12 cellular contexts compared by ENCODE assay signal in the genomic region with DNA sequence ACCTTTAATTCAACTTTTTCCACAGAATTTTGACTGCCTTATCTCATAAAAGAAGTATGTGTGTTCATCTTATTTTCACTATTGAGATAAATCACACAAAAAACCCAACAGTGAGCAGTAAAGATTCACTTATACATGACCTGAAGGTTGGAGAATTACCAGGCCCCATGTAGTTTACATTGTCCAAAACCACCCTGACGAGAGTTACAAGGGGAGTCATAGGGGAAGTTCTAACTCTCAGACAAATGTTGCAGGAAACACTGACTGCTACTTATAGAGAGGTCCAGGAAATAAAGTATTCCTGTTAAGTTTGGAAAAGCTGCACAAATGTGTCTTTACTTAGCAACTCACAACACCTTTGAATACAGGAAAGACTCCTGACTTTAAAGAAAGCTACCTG. TPM values are rescaled to one million over a fixed set of nuclear protein-coding genes. Genes with fewer than 3 reads are reported as not detected.
A peak's percentile ranks its signal among the peaks of the same experiment; 100 is the strongest.
DNase-seq lines count a peak whose midpoint lies in the region; ATAC-seq and TF ChIP-seq lines count a peak whose summit lies in the region.
"Had no signal": no experiment of that assay in that cellular context is flagged by ENCODE, and none has a peak within 500 bp of the region (broad histone marks: within the 10 kb centered on the region; RNA-seq: fewer than 3 reads in every experiment).

No MANE protein-coding gene starts in this region.

- no peak overlapping the region for H3K27ac Mint-ChIP-seq in naive thymus-derived CD8-positive, alpha-beta T cell
- H3K27ac Mint-ChIP-seq: memory B cell had no signal

- no TSS peak for BruUV-seq in IMR-90 (replicated peaks; lab: Mats Ljungman, UMichigan)

- H3K4me3 ChIP-seq in IMR-90 (ENCODE audit: insufficient read depth, low read depth, low read length) (no peak overlapping the region), astrocyte of the spinal cord (ENCODE audit: low read depth, low read length) (no peak overlapping the region), gastroesophageal sphincter (no peak overlapping the region), rectal smooth muscle tissue (ENCODE audit: low read length) (no peak overlapping the region)

- no peak overlapping the region for H2AK9ac ChIP-seq in IMR-90 (replicated peaks; ENCODE audit: low read depth, low read length, poor library complexity)

- peak overlapping the region; percentile 46 for H3K14ac ChIP-seq in IMR-90 (replicated peaks; ENCODE audit: low read depth, low read length)

- peak overlapping the region; percentile 48 for H3K23ac ChIP-seq in IMR-90 (ENCODE audit: low read depth, low read length)

- H3K56ac ChIP-seq in IMR-90 (ENCODE audit: extremely low read depth, insufficient read depth, low read length) = no peak overlapping the region

- H2AK5ac ChIP-seq in IMR-90 (ENCODE audit: low read depth, low read length) = peak overlapping the region; percentile 44; the same call in 1 of the 2 replicates

- dilution Hi-C loops in IMR-90 (cut with HindIII; ENCODE audit: low sequenced_read_pairs, unreplicated experiment) = no loop called here

- peaks cover 0 to 3% (median 0%) of the 10 kb centered on the region in 4 donors for H3K4me1 Mint-ChIP-seq in naive thymus-derived CD8-positive, alpha-beta T cell

- TF ChIP-seq EP300 in gastroesophageal sphincter (IDR thresholded peaks at IDR 0.05) = no peak

- POLR2A ChIA-PET in IMR-90 (lab: Charles Lee; ENCODE audit: unreplicated experiment) = no interaction called here
- POLR2A ChIA-PET in naive thymus-derived CD8-positive, alpha-beta T cell (lab: Charles Lee) = interaction anchor here (0.6 kb wide), 1 partner anchor 10 kb away, joined by 3 read pairs; no protein-coding TSS in a partner anchor

- H3K18ac ChIP-seq in IMR-90 (ENCODE audit: low read depth, low read length) = peak overlapping the region; percentile 85; the same call in 1 of the 2 replicates

- no peaks in the 10 kb centered on the region for H4K20me1 ChIP-seq in IMR-90 (ENCODE audit: insufficient read depth, low read length)

- peak overlapping the region; percentile 24; the same call in 1 of the 2 replicates for H3K4me2 ChIP-seq in IMR-90 (ENCODE audit: low read depth, low read length)

- H3K4me3 Mint-ChIP-seq in naive thymus-derived CD8-positive, alpha-beta T cell = no peak overlapping the region
- H3K4me3 Mint-ChIP-seq: memory B cell had no signal

- H3K9me1 ChIP-seq in IMR-90 (ENCODE audit: insufficient read depth, low read length) = peaks cover 4% of the 10 kb centered on the region

- ATAC-seq in IMR-90 (ENCODE audit: low read depth) (no peak), gastroesophageal sphincter (no peak), HG03342 (IDR thresholded peaks at IDR 0.05; ENCODE audit: unreplicated experiment) (no peak)
- no peak for ATAC-seq in naive thymus-derived CD8-positive, alpha-beta T cell

- no peak overlapping the region for H3K27ac ChIP-seq in IMR-90 (ENCODE audit: insufficient read depth, low read length)
- peak overlapping the region in 3 of 4 donors; percentile 69 to 84 (median 73) for H3K27ac ChIP-seq in gastroesophageal sphincter
- peak overlapping the region; percentile 87 for H3K27ac ChIP-seq in rectal smooth muscle tissue (ENCODE audit: low read depth, low read length)

- CTCF ChIA-PET in IMR-90 (lab: Yijun Ruan, JAX) = interaction anchor here (2.1 kb wide), 1 partner anchor 13 kb away, joined by 4 read pairs; no protein-coding TSS in a partner anchor

- peaks cover 0 to 8% (median 2%) of the 10 kb centered on the region in 5 donors for H3K27me3 Mint-ChIP-seq in naive thymus-derived CD8-positive, alpha-beta T cell
- H3K27me3 Mint-ChIP-seq: memory B cell had no signal

- H3K9me3 Mint-ChIP-seq in naive thymus-derived CD8-positive, alpha-beta T cell = no peaks in the 10 kb centered on the region
- H3K9me3 Mint-ChIP-seq: memory B cell had no signal

- H3K27me3 ChIP-seq in IMR-90 (ENCODE audit: control insufficient read depth, insufficient read depth, low read length) = no peaks in the 10 kb centered on the region
- no peaks in the 10 kb centered on the region for H3K27me3 ChIP-seq in gastroesophageal sphincter
- no peaks in the 10 kb centered on the region for H3K27me3 ChIP-seq in rectal smooth muscle tissue (ENCODE audit: control insufficient read depth, insufficient read depth, low read length)

- H3K36me3 Mint-ChIP-seq in naive thymus-derived CD8-positive, alpha-beta T cell = no peaks in the 10 kb centered on the region
- H3K36me3 Mint-ChIP-seq: memory B cell had no signal

- peak overlapping the region; percentile 44; the same call in 1 of the 2 replicates for H3K4ac ChIP-seq in IMR-90 (ENCODE audit: low read depth, low read length)

- TF ChIP-seq POLR2A in IMR-90 (IDR thresholded peaks at IDR 0.05; ENCODE audit: low read depth, low read length) (no peak), gastroesophageal sphincter (IDR thresholded peaks at IDR 0.05) (no peak)

- WGBS in IMR-90 (ENCODE audit: extremely low coverage in 2 of 2, insufficient read length in 1 of 2), 2 experiments = no CpG with 5 or more reads among the region's 1 CpG
- 57% methylated on average over 1 of the region's 1 CpG; no CpG with 5 or more reads in 1 of the 2 donors for WGBS in gastroesophageal sphincter (ENCODE audit: low coverage in 1 of 2), 2 donors

- peak overlapping the region; percentile 74 for H4K91ac ChIP-seq in IMR-90 (ENCODE audit: insufficient read depth, low read depth, low read length)

- no peaks in the 10 kb centered on the region for H3K9me3 ChIP-seq in IMR-90 (ENCODE audit: control insufficient read depth, insufficient read depth, low read length)
- no peaks in the 10 kb centered on the region for H3K9me3 ChIP-seq in gastroesophageal sphincter

- H4K8ac ChIP-seq in IMR-90 (ENCODE audit: low read depth in 2 of 2, low read length in 2 of 2) = peak overlapping the region in 1 of 2 experiments; percentile 31; a peak in 2 of 4 replicates

- TF ChIP-seq CTCF in IMR-90 (conservative IDR thresholded peaks at IDR 0.05; ENCODE audit: low read depth, low read length) (no peak), astrocyte of the spinal cord (IDR thresholded peaks at IDR 0.05; ENCODE audit: low read depth, low read length) (no peak), gastroesophageal sphincter (IDR thresholded peaks at IDR 0.05) (no peak)

- H3K9ac ChIP-seq in IMR-90 (ENCODE audit: low read depth, low read length) (no peak overlapping the region), rectal smooth muscle tissue (ENCODE audit: low read length) (no peak overlapping the region)

- peak overlapping the region; percentile 73; the same call in 1 of the 2 replicates for H2BK20ac ChIP-seq in IMR-90 (ENCODE audit: low read depth, low read length)

- DNase-seq in IMR-90 (peak; percentile 68), astrocyte of the spinal cord (ENCODE audit: low read depth, low spot score) (peak; percentile 27)
- DNase-seq in stimulated activated naive CD4-positive, alpha-beta T cell treated with Interleukin-2 at 50 U/mL for 16 hours (lab: John Stamatoyannopoulos, UW) = no peak
- no peak for DNase-seq in naive thymus-derived CD8-positive, alpha-beta T cell
- DNase-seq: cortex of kidney; stimulated activated CD4-positive, alpha-beta T cell treated with anti-CD3 and anti-CD28 coated beads, Interleukin-2, amount 100 ng/mL, for 24 hours had no signal

- intact Hi-C loops in IMR-90 (cut with micrococcal nuclease) = no loop called here

- H3K4me1 ChIP-seq in IMR-90 (ENCODE audit: control insufficient read depth, insufficient read depth, low read length) (peaks cover 17% of the 10 kb centered on the region), gastroesophageal sphincter (peaks cover 3 to 38% (median 13%) of the 10 kb centered on the region in 3 donors), rectal smooth muscle tissue (ENCODE audit: control insufficient read depth, insufficient read depth, low read length) (peaks cover 26% of the 10 kb centered on the region)

- H2BK120ac ChIP-seq in IMR-90 (ENCODE audit: low read depth, low read length) = peak overlapping the region; percentile 64

- peaks cover 0 to 7% of the 10 kb centered on the region in 2 experiments; a peak in 1 of 4 replicates for H3K79me1 ChIP-seq in IMR-90 (ENCODE audit: low read depth in 1 of 2, low read length in 2 of 2)

- H2BK5ac ChIP-seq in IMR-90 (ENCODE audit: low read depth, low read length, poor library complexity, severe bottlenecking) = peak overlapping the region; percentile 61

- no peak for TF ChIP-seq RAD21 in IMR-90 (IDR thresholded peaks at IDR 0.05; ENCODE audit: low read length)

- no peak overlapping the region for H2AFZ ChIP-seq in IMR-90 (replicated peaks; ENCODE audit: low read length, poor library complexity)

- H3K36me3 ChIP-seq in IMR-90 (ENCODE audit: control insufficient read depth, insufficient read depth, low read length) (no peaks in the 10 kb centered on the region), gastroesophageal sphincter (no peaks in the 10 kb centered on the region), rectal smooth muscle tissue (ENCODE audit: control insufficient read depth, insufficient read depth, low read length) (no peaks in the 10 kb centered on the region)

- peak overlapping the region; percentile 83; the same call in 1 of the 2 replicates for H4K5ac ChIP-seq in IMR-90 (ENCODE audit: low read depth, low read length)

- in situ Hi-C loops in IMR-90 (cut with MboI; ENCODE audit: low sequenced_read_pairs) = loop anchor here (5.0 to 10.0 kb wide), 2 partner anchors 64 to 176 kb away; partner anchors contain the start of gene RHOBTB3
- in situ Hi-C loops in astrocyte of the spinal cord (cut with HindIII; ENCODE audit: low sequenced_read_pairs) = loop anchor here (25.0 kb wide), 2 partner anchors 169 to 669 kb away; no protein-coding TSS in a partner anchor

- H2BK15ac ChIP-seq in IMR-90 (ENCODE audit: low read depth, low read length) = peak overlapping the region; percentile 52; the same call in 2 of the 3 replicates

RNA-seq across cellular contexts. Expression of gene SPATA9, which starts 14.1 kb away (rescaled TPM):
- 0.72 and 0.83 TPM in 2 replicates for total RNA-seq in IMR-90 (2012; rRNA removed)
- polyA plus RNA-seq in IMR-90 (2012; rRNA removed) = 0.66 and 0.86 TPM in 2 replicates
- polyA plus RNA-seq in IMR-90 (2012; cell fraction: cytosol; rRNA removed) = 0.16 and 0.25 TPM in 2 replicates
- polyA plus RNA-seq in IMR-90 (2012; cell fraction: nucleus; rRNA removed; ENCODE audit: low replicate concordance) = 0.21 and 2.0 TPM in 2 replicates
- under 1 TPM in 1 of 4 donors, not detected in 3; 0.27 TPM for total RNA-seq in gastroesophageal sphincter
- total RNA-seq in naive thymus-derived CD8-positive, alpha-beta T cell = not detected
- polyA plus RNA-seq in naive thymus-derived CD8-positive, alpha-beta T cell = under 1 TPM in 2 of 3 donors, not detected in 1; 0.28 to 0.46 TPM
- polyA plus RNA-seq: keratinocyte had no signal

RNA-seq across cellular contexts. Expression of gene RFESD, which starts 22.2 kb away (rescaled TPM):
- 2.7 and 3.6 TPM in 2 replicates for total RNA-seq in IMR-90 (2012; rRNA removed)
- polyA plus RNA-seq in IMR-90 (2012; rRNA removed) = 1.0 and 1.5 TPM in 2 replicates
- 0.12 and 0.47 TPM in 2 replicates for polyA plus RNA-seq in IMR-90 (2012; cell fraction: cytosol; rRNA removed)
- polyA plus RNA-seq in IMR-90 (2012; cell fraction: nucleus; rRNA removed; ENCODE audit: low replicate concordance) = 0.11 and 0.84 TPM in 2 replicates
- 1 to 10 TPM in 3 of 4 donors, under 1 TPM in 1; 0.89 to 2.6 (median 1.8) TPM for total RNA-seq in gastroesophageal sphincter
- total RNA-seq in naive thymus-derived CD8-positive, alpha-beta T cell = 1 to 10 TPM; 5.6 to 9.3 TPM
- 10 to 100 TPM in 1 of 3 donors, 1 to 10 TPM in 2; 7.2 to 13.4 (median 9.8) TPM for polyA plus RNA-seq in naive thymus-derived CD8-positive, alpha-beta T cell

RNA-seq across cellular contexts. Expression of gene GPR150, which starts 48.8 kb away (rescaled TPM):
- under 0.01 TPM in 2 replicates for total RNA-seq in IMR-90 (2012; rRNA removed)
- 0.10 and 0.11 TPM in 2 replicates for polyA plus RNA-seq in IMR-90 (2012; rRNA removed)
- polyA plus RNA-seq in IMR-90 (2012; cell fraction: cytosol; rRNA removed) = 0.17 and 0.22 TPM in 2 replicates
- 0.16 and 0.32 TPM in 2 replicates for polyA plus RNA-seq in IMR-90 (2012; cell fraction: nucleus; rRNA removed; ENCODE audit: low replicate concordance)
- under 1 TPM in 2 of 4 donors, not detected in 2; 0.31 to 0.39 TPM for total RNA-seq in gastroesophageal sphincter
- total RNA-seq in naive thymus-derived CD8-positive, alpha-beta T cell = 1 to 10 TPM in 1 of 2 experiments, under 1 TPM in 1; 0.91 to 1.6 TPM
- 1 to 10 TPM; 2.1 to 2.3 (median 2.2) TPM for polyA plus RNA-seq in naive thymus-derived CD8-positive, alpha-beta T cell
- polyA plus RNA-seq: aorta had no signal

Comparison
In these comparisons a context has a peak if more than half of its experiments do, and no peak if none do; other contexts are left out.
1. DNase-seq: peak in IMR-90 (single experiment) and astrocyte of the spinal cord (single experiment); none in stimulated activated naive CD4-positive, alpha-beta T cell treated with Interleukin-2 at 50 U/mL for 16 hours (single experiment) and naive thymus-derived CD8-positive, alpha-beta T cell (0 of 10).